In genomic region chr2:9630750-9631483, GRCh38 we compare ENCODE assay signal across 1 cellular context.
TF ChIP-seq lines count a peak whose summit lies in the region.

YWHAQ (minus strand) TSS chr2:9630997; CDS start chr2:9630452, 545 bp downstream.

TF ChIP-seq in HepG2, 621 proteins besides CTCF, POLR2A, EP300 and RAD21 (continued from another document and continues in another):
- TF ChIP-seq SAP130 (CRISPR knock-in tag; IDR thresholded peaks at IDR 0.05; ENCODE audit: low read depth) (peak; percentile 84), SYNCRIP (IDR thresholded peaks at IDR 0.05; ENCODE audit: insufficient read depth, low read depth, low read length) (no peak), ZNF614 (CRISPR knock-in tag; IDR thresholded peaks at IDR 0.05; ENCODE audit: borderline replicate concordance) (peak; percentile 17; the same call in 1 of the 2 replicates), USF2 (IDR thresholded peaks at IDR 0.05; ENCODE audit: low read depth, low read length) (0 out of 2 replicates have a peak, but pooled peaks have one; percentile 29), USF2 (CRISPR knock-in tag; IDR thresholded peaks at IDR 0.05; ENCODE audit: borderline replicate concordance) (no peak), POLR2G (IDR thresholded peaks at IDR 0.05; ENCODE audit: low read depth, low read length) (peak; percentile 98), ZNF652 (CRISPR knock-in tag; IDR thresholded peaks at IDR 0.05; ENCODE audit: borderline replicate concordance, low read depth) (no peak), HBP1 (CRISPR knock-in tag; IDR thresholded peaks at IDR 0.05; ENCODE audit: low read depth) (peak; percentile 86; the same call in 1 of the 2 replicates), GFI1 (CRISPR knock-in tag; IDR thresholded peaks at IDR 0.05; ENCODE audit: borderline replicate concordance) (peak; percentile 38; the same call in 1 of the 2 replicates), DBP (CRISPR knock-in tag; IDR thresholded peaks at IDR 0.05; ENCODE audit: not compliant biosample characterization) (no peak), KAT2B (IDR thresholded peaks at IDR 0.05; ENCODE audit: borderline replicate concordance, low read depth, low read length) (no peak), NR0B2 (CRISPR knock-in tag; IDR thresholded peaks at IDR 0.05) (no peak), SIN3A (IDR thresholded peaks at IDR 0.05; ENCODE audit: borderline replicate concordance, low read depth, low read length) (peak; percentile 26; the same call in 1 of the 2 replicates), THYN1 (CRISPR knock-in tag; IDR thresholded peaks at IDR 0.05; ENCODE audit: borderline replicate concordance, low read depth) (no peak), ZNF703 (CRISPR knock-in tag; IDR thresholded peaks at IDR 0.05; ENCODE audit: borderline replicate concordance) (no peak), BATF2 (CRISPR knock-in tag; IDR thresholded peaks at IDR 0.05) (no peak), ZNF44 (CRISPR knock-in tag; IDR thresholded peaks at IDR 0.05) (no peak), FOXP1 (IDR thresholded peaks at IDR 0.05) (no peak), FOXP1 (CRISPR knock-in tag; IDR thresholded peaks at IDR 0.05) (peak; percentile 37; the same call in 1 of the 2 replicates), TP53 (CRISPR knock-in tag; conservative IDR thresholded peaks at IDR 0.05) (0 out of 2 replicates have a peak, but pooled peaks have one; percentile 61), PHB2 (IDR thresholded peaks at IDR 0.05; ENCODE audit: partially characterized antibody) (no peak), MNT (IDR thresholded peaks at IDR 0.05) (no peak), ZSCAN9 (CRISPR knock-in tag; IDR thresholded peaks at IDR 0.05; ENCODE audit: borderline replicate concordance) (peak; percentile 63; the same call in 1 of the 2 replicates), AFF4 (CRISPR knock-in tag; IDR thresholded peaks at IDR 0.05) (no peak), PRDM10 (CRISPR knock-in tag; IDR thresholded peaks at IDR 0.05; ENCODE audit: low read depth) (peak; percentile 95), ZNF235 (CRISPR knock-in tag; IDR thresholded peaks at IDR 0.05; ENCODE audit: borderline replicate concordance) (no peak), ZNF34 (CRISPR knock-in tag; IDR thresholded peaks at IDR 0.05; ENCODE audit: borderline replicate concordance) (no peak; the same call in 1 of the 2 replicates), ZNF670 (CRISPR knock-in tag; IDR thresholded peaks at IDR 0.05; ENCODE audit: borderline replicate concordance) (no peak), ZC3H4 (CRISPR knock-in tag; IDR thresholded peaks at IDR 0.05; ENCODE audit: borderline replicate concordance) (no peak), DMTF1 (CRISPR knock-in tag; IDR thresholded peaks at IDR 0.05) (no peak), POLR2AphosphoS5 (IDR thresholded peaks at IDR 0.05; ENCODE audit: low read depth, low read length) (peak; percentile 96), ZNF562 (CRISPR knock-in tag; IDR thresholded peaks at IDR 0.05; ENCODE audit: borderline replicate concordance) (no peak)
